Comparison of ENCODE assay signal across 21 cellular contexts in the genomic region with DNA sequence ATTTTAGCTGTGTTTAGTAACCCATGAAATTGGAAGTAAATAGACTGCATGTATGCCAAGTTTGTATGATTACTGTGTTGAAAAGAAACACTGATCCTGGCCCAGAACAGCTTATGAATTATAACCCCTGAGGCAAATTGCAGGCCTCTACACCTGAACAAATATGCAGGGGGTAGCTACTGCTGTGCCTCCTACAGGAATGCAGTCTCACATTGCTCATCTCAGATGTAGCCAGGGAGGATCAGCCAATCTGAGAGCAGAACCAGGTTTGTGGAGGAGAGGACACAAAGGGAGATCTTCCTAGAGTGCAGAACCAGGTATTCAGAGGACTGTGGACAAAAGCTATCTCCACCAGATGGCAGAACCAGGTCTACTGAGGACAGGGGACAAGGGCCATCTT.
DNase-seq lines count a peak whose midpoint lies in the region; ATAC-seq and TF ChIP-seq lines count a peak whose summit lies in the region.
"Had no signal": no experiment of that assay in that cellular context is flagged by ENCODE, and none has a peak within 500 bp of the region (broad histone marks: within the 10 kb centered on the region; RNA-seq: fewer than 3 reads in every experiment).

No MANE protein-coding gene starts in this region.

- no peak overlapping the region for H3K4me3 Mint-ChIP-seq in T-helper 17 cell
- H3K4me3 Mint-ChIP-seq: CD8-positive, alpha-beta T cell; H9; T-cell had no signal

- H3K27me3 ChIP-seq in RWPE2 (ENCODE audit: insufficient read depth, poor library complexity, severe bottlenecking): no peaks in the 10 kb centered on the region
- no peaks in the 10 kb centered on the region for H3K27me3 ChIP-seq in psoas muscle (ENCODE audit: insufficient read depth in 3 of 3, low read length in 2 of 3)
- H3K27me3 ChIP-seq: BLaER1 had no signal

- H3K27me3 Mint-ChIP-seq in T-helper 17 cell: peaks cover 36% of the 10 kb centered on the region

- intact Hi-C loops in psoas muscle (cut with DNase I): no loop called here

- H3K27ac Mint-ChIP-seq in T-helper 17 cell: no peak overlapping the region
- H3K27ac Mint-ChIP-seq: CD8-positive, alpha-beta T cell; H9; T-cell had no signal

- H3K36me3 Mint-ChIP-seq in T-helper 17 cell (ENCODE audit: low read depth): no peaks in the 10 kb centered on the region
- H3K36me3 Mint-ChIP-seq: CD8-positive, alpha-beta T cell; T-cell had no signal

- H3K27ac ChIP-seq in RWPE2 (ENCODE audit: poor library complexity, severe bottlenecking) (no peak overlapping the region), psoas muscle (no peak overlapping the region)
- H3K27ac ChIP-seq: BLaER1, HL-60 had no signal

- TF ChIP-seq CTCF in RWPE2 (IDR thresholded peaks at IDR 0.05; ENCODE audit: poor library complexity, severe bottlenecking): no peak
- TF ChIP-seq CTCF in psoas muscle (IDR thresholded peaks at IDR 0.05): no peak

- DNase-seq in COR-L47 (lab: John Stamatoyannopoulos, UW): peak; percentile 82
- DNase-seq in NCI-H146 (lab: John Stamatoyannopoulos, UW): peak; percentile 81
- DNase-seq in RWPE2 (ENCODE audit: low spot score): no peak
- peak; percentile 16 for DNase-seq in kidney tubule cell (ENCODE audit: low spot score)
- no peak for DNase-seq in T-helper 17 cell
- DNase-seq in stimulated activated naive CD4-positive, alpha-beta T cell treated with Interleukin-2 at 50 U/mL for 16 hours (lab: John Stamatoyannopoulos, UW): no peak
- no peak for DNase-seq in psoas muscle
- DNase-seq: CD8-positive, alpha-beta T cell; DND-41; H9; NCI-H1105; NCI-H187 treated with DMSO at 0.1 percent for 48 hours; NCI-H345; NCI-H524 treated with DMSO at 0.1 percent for 48 hours; NK-92 treated with Interleukin-12 subunit alpha and Interleukin-12 subunit beta, amount 100 ng/mL, for 24 hours; SHP77 treated with DMSO at 0.1 percent for 48 hours; T-cell had no signal

- H3K4me3 ChIP-seq in RWPE2 (ENCODE audit: severe bottlenecking) (no peak overlapping the region), psoas muscle (no peak overlapping the region)
- H3K4me3 ChIP-seq: BLaER1 had no signal

- no peaks in the 10 kb centered on the region for H3K4me1 ChIP-seq in RWPE2 (ENCODE audit: insufficient read depth, poor library complexity, severe bottlenecking)
- no peaks in the 10 kb centered on the region for H3K4me1 ChIP-seq in psoas muscle
- H3K4me1 ChIP-seq: BLaER1 had no signal

- H3K36me3 ChIP-seq in RWPE2 (ENCODE audit: low read depth): no peaks in the 10 kb centered on the region
- H3K36me3 ChIP-seq in psoas muscle (ENCODE audit: insufficient read depth in 1 of 2, low read depth in 1 of 2): no peaks in the 10 kb centered on the region
- H3K36me3 ChIP-seq: BLaER1 had no signal

- no peaks in the 10 kb centered on the region for H3K4me1 Mint-ChIP-seq in T-helper 17 cell
- H3K4me1 Mint-ChIP-seq: H9, T-cell had no signal

- H3K9me3 ChIP-seq in RWPE2 (ENCODE audit: severe bottlenecking) (no peaks in the 10 kb centered on the region), T-helper 17 cell (ENCODE audit: control insufficient read depth, low read length, poor library complexity, severe bottlenecking) (no peaks in the 10 kb centered on the region), psoas muscle (no peaks in the 10 kb centered on the region)

- peak; percentile 61; the same call in 2 of the 3 replicates for ATAC-seq in RWPE2 (ENCODE audit: low read depth)
- ATAC-seq in GM18858 (IDR thresholded peaks at IDR 0.05; ENCODE audit: unreplicated experiment): no peak
- ATAC-seq in T-helper 17 cell: no peak
- no peak for ATAC-seq in psoas muscle
- ATAC-seq: CD8-positive, alpha-beta T cell; SK-N-SH treated with all-trans-retinoic acid at 6 μM for 48 hours; T-cell had no signal

Comparison
In these comparisons a context has a peak if more than half of its experiments do, and no peak if none do; other contexts are left out.
1. DNase-seq: peak in COR-L47 (single experiment), NCI-H146 (single experiment) and kidney tubule cell (single experiment); none in RWPE2 (single experiment), T-helper 17 cell (0 of 3), stimulated activated naive CD4-positive, alpha-beta T cell treated with Interleukin-2 at 50 U/mL for 16 hours (single experiment) and psoas muscle (0 of 2).